8 cellular contexts compared by ENCODE assay signal in the genomic region with DNA sequence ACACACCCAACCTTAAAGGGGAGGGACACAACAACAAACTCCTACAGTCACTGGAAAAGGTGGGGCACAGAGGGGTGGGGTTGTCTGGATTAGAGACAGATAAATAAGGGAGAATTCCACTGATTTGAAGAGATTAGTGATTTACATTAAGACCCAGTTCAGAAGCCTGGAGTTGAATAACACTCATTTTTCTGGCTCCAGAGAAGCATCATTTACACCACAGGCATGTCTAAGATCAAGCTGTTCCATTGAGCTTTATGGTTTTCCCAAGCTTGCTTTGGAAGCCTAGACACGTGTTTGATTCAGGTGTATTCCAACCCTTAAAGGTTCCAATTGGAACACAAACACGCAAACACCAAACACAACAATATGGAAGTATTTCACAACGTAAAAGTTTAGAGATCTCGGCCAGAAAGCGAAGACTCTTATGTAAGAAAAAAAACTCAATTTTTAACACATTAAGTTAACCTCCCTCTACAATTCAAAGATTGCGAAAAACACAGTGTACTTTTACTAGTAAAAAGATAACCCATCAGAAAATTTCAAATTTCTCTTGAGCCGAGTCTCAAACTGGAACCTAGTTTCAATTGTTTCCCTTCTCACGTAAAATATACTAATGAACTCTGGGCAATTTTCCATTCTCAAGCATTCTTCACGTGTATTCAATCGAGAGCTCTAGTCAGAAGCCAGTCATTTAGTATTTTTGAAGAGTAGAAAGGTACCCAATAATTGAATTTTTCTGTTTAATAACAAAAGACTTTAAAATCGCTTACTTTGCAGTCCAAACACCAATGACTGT. TPM values are rescaled to one million over a fixed set of nuclear protein-coding genes. Genes with fewer than 3 reads are reported as not detected.
DNase-seq lines count a peak whose midpoint lies in the region; ATAC-seq and TF ChIP-seq lines count a peak whose summit lies in the region.

No MANE protein-coding gene starts in this region.

- TF ChIP-seq CTCF in thyroid gland (IDR thresholded peaks at IDR 0.05), result no peak

- intact Hi-C loops in activated T-helper 2 cell treated with anti-CD3 and anti-CD28 coated beads, Interferon-gamma antibody, Interleukin-2, Interleukin-4, amounts not matched to agents 10 μg/mL and 5 μg/mL and 100 μg/mL, durations not matched to agents 14 hours and 24 hours and 36 hours (cut with micrococcal nuclease), result loop anchor here (1.0 to 10.0 kb wide), 7 partner anchors 7 to 1199 kb away; a partner anchor contains a TSS
- intact Hi-C loops in thyroid gland (cut with DNase I), result loop anchor here (10.0 kb wide), 1 partner anchor 111 kb away; a partner anchor contains a TSS

- DNase-seq in activated T-cell treated with anti-CD3 and anti-CD28 coated beads, Interleukin-2, amount 50 U/mL, for 72 hours, result no peak
- DNase-seq in activated T-cell treated with anti-CD3 and anti-CD28 coated beads for 4 hours (no peak), iris pigment epithelial cell (ENCODE audit: low read depth) (peak; percentile 41), thyroid gland (no peak)
- no peak for DNase-seq in activated T-helper 2 cell treated with anti-CD3 and anti-CD28 coated beads, Interferon-gamma antibody, Interleukin-2, Interleukin-4, amounts not matched to agents 10 μg/mL and 5 μg/mL and 100 μg/mL, durations not matched to agents 14 hours and 24 hours and 36 hours (ENCODE audit: low spot score)

- peaks cover 23 to 31% of the 10 kb centered on the region in 2 donors for H3K4me1 ChIP-seq in thyroid gland

- no peaks in the 10 kb centered on the region for H3K36me3 ChIP-seq in thyroid gland

- H3K4me1 Mint-ChIP-seq in activated T-cell treated with anti-CD3 and anti-CD28 coated beads, Interleukin-2, amount 50 U/mL, for 72 hours (ENCODE audit: low read depth), result peaks cover 57% of the 10 kb centered on the region
- peaks cover 50% of the 10 kb centered on the region for H3K4me1 Mint-ChIP-seq in activated T-helper 2 cell treated with anti-CD3 and anti-CD28 coated beads, Interferon-gamma antibody, Interleukin-2, Interleukin-4, amounts not matched to agents 10 μg/mL and 5 μg/mL and 100 μg/mL, durations not matched to agents 14 hours and 24 hours and 36 hours (ENCODE audit: low read depth)

- H3K9me3 Mint-ChIP-seq in activated T-cell treated with anti-CD3 and anti-CD28 coated beads, Interleukin-2, amount 50 U/mL, for 72 hours, result no peaks in the 10 kb centered on the region
- H3K9me3 Mint-ChIP-seq in activated T-helper 2 cell treated with anti-CD3 and anti-CD28 coated beads, Interferon-gamma antibody, Interleukin-2, Interleukin-4, amounts not matched to agents 10 μg/mL and 5 μg/mL and 100 μg/mL, durations not matched to agents 14 hours and 24 hours and 36 hours, result peaks cover 8% of the 10 kb centered on the region

- no peak for TF ChIP-seq POLR2A in thyroid gland (IDR thresholded peaks at IDR 0.05)

- H3K27me3 Mint-ChIP-seq in activated T-cell treated with anti-CD3 and anti-CD28 coated beads, Interleukin-2, amount 50 U/mL, for 72 hours (ENCODE audit: low read depth), result peaks cover 6% of the 10 kb centered on the region
- peaks cover 6% of the 10 kb centered on the region for H3K27me3 Mint-ChIP-seq in activated T-helper 2 cell treated with anti-CD3 and anti-CD28 coated beads, Interferon-gamma antibody, Interleukin-2, Interleukin-4, amounts not matched to agents 10 μg/mL and 5 μg/mL and 100 μg/mL, durations not matched to agents 14 hours and 24 hours and 36 hours (ENCODE audit: low read depth)

- peaks cover 26 to 53% of the 10 kb centered on the region in 2 donors for H3K36me3 Mint-ChIP-seq in activated T-cell treated with anti-CD3 and anti-CD28 coated beads, Interleukin-2, amount 50 U/mL, for 72 hours (ENCODE audit: insufficient read depth in 2 of 2)
- peaks cover 73% of the 10 kb centered on the region for H3K36me3 Mint-ChIP-seq in activated T-helper 2 cell treated with anti-CD3 and anti-CD28 coated beads, Interferon-gamma antibody, Interleukin-2, Interleukin-4, amounts not matched to agents 10 μg/mL and 5 μg/mL and 100 μg/mL, durations not matched to agents 14 hours and 24 hours and 36 hours (ENCODE audit: low read depth)

- H3K9me3 ChIP-seq in thyroid gland, result no peaks in the 10 kb centered on the region

- H3K27me3 ChIP-seq in thyroid gland, result no peaks in the 10 kb centered on the region

- peak overlapping the region; percentile 100 for H3K27ac Mint-ChIP-seq in activated T-cell treated with anti-CD3 and anti-CD28 coated beads, Interleukin-2, amount 50 U/mL, for 72 hours
- H3K27ac Mint-ChIP-seq in activated T-helper 2 cell treated with anti-CD3 and anti-CD28 coated beads, Interferon-gamma antibody, Interleukin-2, Interleukin-4, amounts not matched to agents 10 μg/mL and 5 μg/mL and 100 μg/mL, durations not matched to agents 14 hours and 24 hours and 36 hours, result peak overlapping the region; percentile 100

- H3K4me3 Mint-ChIP-seq in activated T-cell treated with anti-CD3 and anti-CD28 coated beads, Interleukin-2, amount 50 U/mL, for 72 hours, result peak overlapping the region; percentile 94 to 97
- H3K4me3 Mint-ChIP-seq in activated T-helper 2 cell treated with anti-CD3 and anti-CD28 coated beads, Interferon-gamma antibody, Interleukin-2, Interleukin-4, amounts not matched to agents 10 μg/mL and 5 μg/mL and 100 μg/mL, durations not matched to agents 14 hours and 24 hours and 36 hours (ENCODE audit: low read depth), result peak overlapping the region; percentile 98

- no peak for ATAC-seq in activated T-cell treated with anti-CD3 and anti-CD28 coated beads, Interleukin-2, amount 50 U/mL, for 72 hours (replicated peaks in 1 of 2)
- no peak for ATAC-seq in GM21360 (IDR thresholded peaks at IDR 0.05; ENCODE audit: unreplicated experiment)
- no peak for ATAC-seq in GM21390 (IDR thresholded peaks at IDR 0.05; ENCODE audit: unreplicated experiment)
- no peak for ATAC-seq in HG02798 (IDR thresholded peaks at IDR 0.05; ENCODE audit: poor library complexity, unreplicated experiment)

- WGBS in thyroid gland, 2 donors, result 2 to 3% methylated on average over 11 of the region's 11 CpGs

- H3K4me3 ChIP-seq in thyroid gland (replicated peaks in 1 of 3), result peak overlapping the region; percentile 78 to 95 (median 95)

- H3K27ac ChIP-seq in thyroid gland, result peak overlapping the region; percentile 100

RNA-seq across cellular contexts. Expression of a gene that starts 2.1 kb away (rescaled TPM):
- total RNA-seq in activated T-cell treated with anti-CD3 and anti-CD28 coated beads, Interleukin-2, amount 50 U/mL, for 72 hours, result 100 to 1,000 TPM; 215 to 233 TPM
- 277 and 282 TPM in 2 replicates for total RNA-seq in activated T-helper 2 cell treated with anti-CD3 and anti-CD28 coated beads, Interferon-gamma antibody, Interleukin-2, Interleukin-4, amounts not matched to agents 10 μg/mL and 5 μg/mL and 100 μg/mL, durations not matched to agents 14 hours and 24 hours and 36 hours
- total RNA-seq in thyroid gland, result 100 to 1,000 TPM; 162 to 237 (median 202) TPM
